ENCODE assay signal across 8 cellular contexts in genomic region chr15:45126535-45127158, GRCh38.
DNase-seq lines count a peak whose midpoint lies in the region; ATAC-seq lines count a peak whose summit lies in the region.

No MANE protein-coding gene starts in this region.

- ATAC-seq in HG03175 (IDR thresholded peaks at IDR 0.05; ENCODE audit: unreplicated experiment): no peak

- no peak overlapping the region for H3K4me3 Mint-ChIP-seq in T-helper 2 cell treated with Interferon-gamma antibody and Interleukin-4, amounts not matched to agents 5 μg/mL and 100 μg/mL, for 36 hours

- H3K9me3 Mint-ChIP-seq in T-helper 2 cell treated with Interferon-gamma antibody and Interleukin-4, amounts not matched to agents 5 μg/mL and 100 μg/mL, for 36 hours: no peaks in the 10 kb centered on the region

- peaks cover 71% of the 10 kb centered on the region for H3K27me3 Mint-ChIP-seq in T-helper 2 cell treated with Interferon-gamma antibody and Interleukin-4, amounts not matched to agents 5 μg/mL and 100 μg/mL, for 36 hours (ENCODE audit: low read depth)

- DNase-seq in T-helper 2 cell (peak in 4 of 5 experiments; percentile 18 to 41 (median 23)), Kasumi-1 (lab: John Stamatoyannopoulos, UW) (peak; percentile 7 to 22), iris pigment epithelial cell (ENCODE audit: low read depth) (peak; percentile 31), NCI-H1417 treated with DMSO at 0.1 percent for 48 hours (lab: John Stamatoyannopoulos, UW) (no peak), cerebellar nuclear complex (lab: John Stamatoyannopoulos, UW) (no peak)
- DNase-seq in T-helper 2 cell treated with Interferon-gamma antibody and Interleukin-4, amounts not matched to agents 5 μg/mL and 100 μg/mL, for 36 hours (ENCODE audit: low spot score): no peak
- peak; percentile 41 to 45 for DNase-seq in activated CD4-positive, alpha-beta T cell treated with anti-CD3 and anti-CD28 coated beads, Interleukin-2, amount 50 U/mL, for 4 hours

- no peak overlapping the region for H3K27ac Mint-ChIP-seq in T-helper 2 cell treated with Interferon-gamma antibody and Interleukin-4, amounts not matched to agents 5 μg/mL and 100 μg/mL, for 36 hours

- H3K4me1 Mint-ChIP-seq in T-helper 2 cell treated with Interferon-gamma antibody and Interleukin-4, amounts not matched to agents 5 μg/mL and 100 μg/mL, for 36 hours (ENCODE audit: low read depth): no peaks in the 10 kb centered on the region

- H3K36me3 Mint-ChIP-seq in T-helper 2 cell treated with Interferon-gamma antibody and Interleukin-4, amounts not matched to agents 5 μg/mL and 100 μg/mL, for 36 hours (ENCODE audit: low read depth): no peaks in the 10 kb centered on the region

Comparison
In these comparisons a context has a peak if more than half of its experiments do, and no peak if none do; other contexts are left out.
1. DNase-seq: peak in T-helper 2 cell (4 of 5), Kasumi-1 (2 of 2), activated CD4-positive, alpha-beta T cell treated with anti-CD3 and anti-CD28 coated beads, Interleukin-2, amount 50 U/mL, for 4 hours (2 of 2) and iris pigment epithelial cell (single experiment); none in T-helper 2 cell treated with Interferon-gamma antibody and Interleukin-4, amounts not matched to agents 5 μg/mL and 100 μg/mL, for 36 hours (single experiment), NCI-H1417 treated with DMSO at 0.1 percent for 48 hours (single experiment) and cerebellar nuclear complex (0 of 2).